ENCODE assay signal across 8 cellular contexts in the genomic region with DNA sequence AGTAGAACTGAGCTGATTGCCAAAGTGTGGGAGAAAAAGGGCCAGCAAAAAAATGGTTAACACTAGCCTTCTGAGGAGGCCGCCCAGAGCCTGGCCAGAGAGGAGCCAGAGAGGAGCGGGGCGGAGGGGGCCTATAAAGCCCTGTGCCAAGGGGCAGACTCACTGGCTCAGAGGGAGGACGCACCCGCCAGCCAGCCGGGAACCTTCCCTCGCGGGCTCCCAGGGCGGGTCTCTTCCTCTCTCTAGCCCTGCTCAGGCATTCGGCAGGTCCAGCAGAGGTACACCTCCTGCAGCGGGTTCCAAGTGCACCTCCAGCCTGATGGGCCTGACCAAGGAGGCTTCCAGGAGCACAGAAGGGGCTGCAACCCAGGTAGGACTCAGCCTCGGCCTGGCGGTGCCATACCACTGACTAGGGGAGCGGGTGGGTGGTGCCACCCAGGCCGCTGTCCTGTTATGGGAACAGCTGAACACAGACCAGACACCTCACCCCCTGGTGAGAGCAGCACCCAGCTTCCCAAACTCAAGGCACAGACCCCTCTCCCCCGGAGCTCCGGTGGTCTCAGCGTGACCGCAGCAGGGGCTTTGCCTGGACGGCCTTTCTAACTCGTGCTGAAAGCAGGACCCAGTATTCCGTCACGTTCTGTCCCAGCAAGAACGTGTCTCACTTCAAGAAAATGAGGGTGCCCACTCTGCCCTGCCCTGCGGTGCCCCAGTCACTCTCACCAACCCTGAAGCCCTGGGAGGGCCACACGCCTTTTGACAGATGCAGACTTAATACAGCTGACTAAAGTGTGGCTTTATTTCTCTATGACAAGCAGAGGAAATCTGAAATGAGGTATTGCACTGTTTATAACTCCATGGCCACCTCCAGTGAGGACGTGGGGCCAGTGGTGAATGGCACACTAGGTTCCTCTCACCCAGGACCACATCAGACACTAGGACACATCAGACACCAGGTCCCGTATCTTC. TPM values are rescaled to one million over a fixed set of nuclear protein-coding genes. Genes with fewer than 3 reads are reported as not detected.
A peak's percentile ranks its signal among the peaks of the same experiment; 100 is the strongest.
DNase-seq lines count a peak whose midpoint lies in the region; ATAC-seq, FAIRE-seq and TF ChIP-seq lines count a peak whose summit lies in the region.

A gene (plus strand): TSS at position 162 of the 969 bp plus-strand sequence. CDS start 3,616 bp downstream, outside the sequence.

- H3K4me2 ChIP-seq in GM12878 (ENCODE audit: control insufficient read depth, insufficient read depth): peak within 1 kb of the TSS; percentile 96

- TF ChIP-seq EP300 in Ishikawa (IDR thresholded peaks at IDR 0.05; ENCODE audit: borderline replicate concordance) (no peak), GM12878 (IDR thresholded peaks at IDR 0.05; ENCODE audit: borderline replicate concordance in 1 of 2, control insufficient read depth in 1 of 2, low read depth in 2 of 2, low read length in 2 of 2) (no peak)

- POLR2A ChIA-PET in CD4-positive, alpha-beta T cell (lab: Charles Lee): no interaction called here
- POLR2A ChIA-PET in GM12878 (lab: Charles Lee): interaction anchor here (1.0 to 2.7 kb wide), 2 partner anchors 15 to 50 kb away, joined by 3 to 16 read pairs; a partner anchor contains a TSS

- H3K4me1 ChIP-seq in GM12878 (ENCODE audit: control insufficient read depth, insufficient read depth, low read length): peaks cover 12% of the 10 kb centered on the region

- intact Hi-C loops in CD4-positive, alpha-beta T cell (cut with DNase I, micrococcal nuclease): loop anchor here (1.0 to 2.0 kb wide), 2 partner anchors 88 to 89 kb away; no protein-coding TSS in a partner anchor
- intact Hi-C loops in GM12878 (cut with micrococcal nuclease; ENCODE audit: unreplicated experiment): loop anchor here (2.0 to 5.0 kb wide), 3 partner anchors 15 to 96 kb away; a partner anchor contains a TSS

- peaks cover 3% of the 10 kb centered on the region for H3K79me2 ChIP-seq in GM12878 (ENCODE audit: control insufficient read depth, insufficient read depth, low read length)

- no peak for TF ChIP-seq CTCF in CD4-positive, alpha-beta T cell (IDR thresholded peaks at IDR 0.05)
- no peak for TF ChIP-seq CTCF in GM12878 (IDR thresholded peaks at IDR 0.05 in 2 of 3, conservative IDR thresholded peaks at IDR 0.05 in 1 of 3; ENCODE audit: control insufficient read depth in 2 of 3, extremely low read depth in 1 of 3, insufficient read depth in 1 of 3, low read depth in 3 of 3, low read length in 3 of 3)
- TF ChIP-seq CTCF in GM10266 (IDR thresholded peaks at IDR 0.05; ENCODE audit: control insufficient read depth, insufficient read depth, low read depth, missing control alignments): no peak

- H4K20me1 ChIP-seq in GM12878 (ENCODE audit: control insufficient read depth, insufficient read depth): no peaks in the 10 kb centered on the region

- H3K36me3 Mint-ChIP-seq in CD4-positive, alpha-beta T cell (ENCODE audit: low read depth): no peaks in the 10 kb centered on the region
- H3K36me3 Mint-ChIP-seq in stimulated activated effector memory CD8-positive, alpha-beta T cell treated with anti-CD3 and anti-CD28 coated beads, Interleukin-12 subunit alpha, Interleukin-12 subunit beta, amount 100 ng/mL, for 72 hours: no peaks in the 10 kb centered on the region

- TF ChIP-seq POLR2A in GM12878 (IDR thresholded peaks at IDR 0.05; ENCODE audit: low read depth, low read length): no peak

- DNase-seq in CD4-positive, alpha-beta T cell: no peak
- DNase-seq in GM12878 (ENCODE audit: low read depth, low spot score): no peak
- DNase-seq in stimulated activated effector memory CD8-positive, alpha-beta T cell treated with anti-CD3 and anti-CD28 coated beads, Interleukin-12 subunit alpha, Interleukin-12 subunit beta, amount 100 ng/mL, for 72 hours (ENCODE audit: low spot score in 2 of 2): no peak
- DNase-seq in GM10266 (ENCODE audit: extremely low spot score): no peak
- no peak for DNase-seq in OCI-M2 (lab: John Stamatoyannopoulos, UW; ENCODE audit: unreplicated experiment)
- no peak for DNase-seq in NCI-H524 treated with DMSO at 0.1 percent for 48 hours (lab: John Stamatoyannopoulos, UW)

- H3K4me1 Mint-ChIP-seq in CD4-positive, alpha-beta T cell (ENCODE audit: low read depth): peaks cover 8% of the 10 kb centered on the region
- peaks cover 19% of the 10 kb centered on the region for H3K4me1 Mint-ChIP-seq in stimulated activated effector memory CD8-positive, alpha-beta T cell treated with anti-CD3 and anti-CD28 coated beads, Interleukin-12 subunit alpha, Interleukin-12 subunit beta, amount 100 ng/mL, for 72 hours

- no peak within 1 kb of the TSS for H3K27ac ChIP-seq in CD4-positive, alpha-beta T cell (ENCODE audit: low read depth, low read length)
- H3K27ac ChIP-seq in GM12878 (ENCODE audit: control insufficient read depth, insufficient read depth): peak within 1 kb of the TSS; percentile 76; the same call in 1 of the 2 replicates

- H3K4me3 Mint-ChIP-seq in CD4-positive, alpha-beta T cell: peak within 1 kb of the TSS; percentile 39
- H3K4me3 Mint-ChIP-seq in stimulated activated effector memory CD8-positive, alpha-beta T cell treated with anti-CD3 and anti-CD28 coated beads, Interleukin-12 subunit alpha, Interleukin-12 subunit beta, amount 100 ng/mL, for 72 hours: peak within 1 kb of the TSS; percentile 59

- no peaks in the 10 kb centered on the region for H3K9me3 Mint-ChIP-seq in CD4-positive, alpha-beta T cell
- no peaks in the 10 kb centered on the region for H3K9me3 Mint-ChIP-seq in stimulated activated effector memory CD8-positive, alpha-beta T cell treated with anti-CD3 and anti-CD28 coated beads, Interleukin-12 subunit alpha, Interleukin-12 subunit beta, amount 100 ng/mL, for 72 hours

- H3K9me3 ChIP-seq in CD4-positive, alpha-beta T cell (ENCODE audit: control insufficient read depth, low read length): no peaks in the 10 kb centered on the region
- no peaks in the 10 kb centered on the region; the same call in 2 of the 3 replicates for H3K9me3 ChIP-seq in GM12878 (replicated peaks; ENCODE audit: control insufficient read depth, insufficient read depth, low read length)
- H3K9me3 ChIP-seq in iPS-18c (ENCODE audit: control insufficient read depth, insufficient read depth, low read length): no peaks in the 10 kb centered on the region

- H3K27me3 Mint-ChIP-seq in CD4-positive, alpha-beta T cell: no peaks in the 10 kb centered on the region

- RAD21 ChIA-PET in GM12878 (lab: Charles Lee; ENCODE audit: unreplicated experiment): interaction anchor here (1.1 to 3.7 kb wide), 5 partner anchors 15 to 95 kb away, joined by 3 to 41 read pairs (median 4); no protein-coding TSS in a partner anchor

- H3K36me3 ChIP-seq in GM12878 (ENCODE audit: control insufficient read depth in 2 of 2, insufficient read depth in 2 of 2, low read length in 1 of 2): peaks cover 0 to 11% of the 10 kb centered on the region in 2 experiments; a peak in 2 of 4 replicates

- no peak within 1 kb of the TSS for H3K27ac Mint-ChIP-seq in CD4-positive, alpha-beta T cell
- peak within 1 kb of the TSS; percentile 26 for H3K27ac Mint-ChIP-seq in stimulated activated effector memory CD8-positive, alpha-beta T cell treated with anti-CD3 and anti-CD28 coated beads, Interleukin-12 subunit alpha, Interleukin-12 subunit beta, amount 100 ng/mL, for 72 hours

- in situ Hi-C loops in GM12878 (cut with MboI): no loop called here

- TF ChIP-seq RAD21 in Ishikawa (IDR thresholded peaks at IDR 0.05; ENCODE audit: low read depth): no peak
- no peak for TF ChIP-seq RAD21 in GM12878 (IDR thresholded peaks at IDR 0.05; ENCODE audit: insufficient read depth, low read depth, low read length)

- SMC1A ChIA-PET in GM12878 (lab: Charles Lee; ENCODE audit: uncharacterized antibody, unreplicated experiment): interaction anchor here (0.6 to 4.2 kb wide), 6 partner anchors 11 to 94 kb away, joined by 3 to 38 read pairs (median 4); no protein-coding TSS in a partner anchor

- no peak for FAIRE-seq in GM12878 (lab: Jason Lieb, UNC)

- H2AFZ ChIP-seq in GM12878 (ENCODE audit: control insufficient read depth, low read depth, low read length): peak within 1 kb of the TSS; percentile 92

- 89% methylated on average over 27 of the region's 28 CpGs for WGBS in GM12878 (ENCODE audit: insufficient coverage, insufficient replicate concordance, low lambda C conversion rate, missing lambda C conversion rate)

- H3K27me3 ChIP-seq in CD4-positive, alpha-beta T cell (ENCODE audit: control insufficient read depth, insufficient read depth, low read length): no peaks in the 10 kb centered on the region
- H3K27me3 ChIP-seq in GM12878 (replicated peaks in 1 of 2; ENCODE audit: control insufficient read depth in 2 of 2, insufficient read depth in 2 of 2, low read length in 1 of 2): no peaks in the 10 kb centered on the region

- CTCF ChIA-PET in CD4-positive, alpha-beta T cell (lab: Charles Lee): no interaction called here
- CTCF ChIA-PET in GM12878 (lab: Yijun Ruan, JAX): interaction anchor here (1.1 to 5.7 kb wide), 8 partner anchors 8 to 87 kb away, joined by 3 to 77 read pairs (median 17); a partner anchor contains a TSS

- H3K9ac ChIP-seq in GM12878 (ENCODE audit: control insufficient read depth, insufficient read depth, low read length): peak within 1 kb of the TSS; percentile 78

- peak within 1 kb of the TSS; percentile 43; the same call in 1 of the 2 replicates for H3K4me3 ChIP-seq in GM12878
- peak within 1 kb of the TSS; percentile 15; the same call in 1 of the 2 replicates for H3K4me3 ChIP-seq in iPS-18c (ENCODE audit: insufficient read depth, low read depth, low read length)

- no TSS peak for BruUV-seq in GM12878 (replicated peaks; lab: Mats Ljungman, UMichigan)

- no peak for ATAC-seq in CD4-positive, alpha-beta T cell (ENCODE audit: poor library complexity)
- ATAC-seq in GM12878: no peak
- no peak for ATAC-seq in stimulated activated effector memory CD8-positive, alpha-beta T cell treated with anti-CD3 and anti-CD28 coated beads, Interleukin-12 subunit alpha, Interleukin-12 subunit beta, amount 100 ng/mL, for 72 hours

RNA-seq across cellular contexts. Expression of the gene that starts here (rescaled TPM):
- not detected for total RNA-seq in CD4-positive, alpha-beta T cell
- total RNA-seq in GM12878 (2013; cell fraction: nucleolus; rRNA removed): 22.4 and 23.1 TPM in 2 replicates
- 5.3 and 5.5 TPM in 2 replicates for total RNA-seq in GM12878 (2014; rRNA removed)
- total RNA-seq in GM12878 (2014; rRNA removed; fragmentation: Illumina TruSeq; extraction: Trizol): 1.8 and 2.2 TPM in 2 replicates
- total RNA-seq in GM12878 (2021): 6.3 and 7.7 TPM in 2 replicates
- polyA plus RNA-seq in GM12878 (2011; ENCODE audit: low read depth): 3.5 TPM
- polyA plus RNA-seq in GM12878 (2011; rRNA removed): 1.3 and 1.9 TPM in 2 replicates
- polyA plus RNA-seq in GM12878 (2011; cell fraction: cytosol; rRNA removed): 3.7 and 5.1 TPM in 2 replicates
- 7.0 and 10.0 TPM in 2 replicates for polyA plus RNA-seq in GM12878 (2011; cell fraction: nucleus; rRNA removed)
- 8.0 and 8.4 TPM in 2 replicates for polyA plus RNA-seq in GM12878 (2012)
- 0.73 and 1.4 TPM in 2 replicates for polyA plus RNA-seq in GM12878 (2014; fragmentation: Illumina TruSeq; extraction: Trizol)
- polyA plus RNA-seq in GM12878 (2014; fragmentation: Nextera tagmentation; extraction: Ambion mirVana): under 1 TPM; 0.03 to 0.73 TPM
- 6.5 TPM in 2 replicates for polyA plus RNA-seq in GM12878 (2014; rRNA removed)
- 1 to 10 TPM; 3.0 to 5.2 TPM for polyA plus RNA-seq in GM12878 (2016; fragmentation: Nextera tagmentation; extraction: Ambion mirVana)
- polyA minus RNA-seq in GM12878 (2011; rRNA and poly(A)+ RNA removed): 3.1 and 5.3 TPM in 2 replicates
- 2.1 and 2.3 TPM in 2 replicates for polyA minus RNA-seq in GM12878 (2011; cell fraction: cytosol; rRNA and poly(A)+ RNA removed)
- 0.96 and 1.5 TPM in 2 replicates for polyA minus RNA-seq in GM12878 (2011; cell fraction: nucleus; rRNA and poly(A)+ RNA removed)
